Comparison of ENCODE assay signal across 1 cellular context in the genomic region with DNA sequence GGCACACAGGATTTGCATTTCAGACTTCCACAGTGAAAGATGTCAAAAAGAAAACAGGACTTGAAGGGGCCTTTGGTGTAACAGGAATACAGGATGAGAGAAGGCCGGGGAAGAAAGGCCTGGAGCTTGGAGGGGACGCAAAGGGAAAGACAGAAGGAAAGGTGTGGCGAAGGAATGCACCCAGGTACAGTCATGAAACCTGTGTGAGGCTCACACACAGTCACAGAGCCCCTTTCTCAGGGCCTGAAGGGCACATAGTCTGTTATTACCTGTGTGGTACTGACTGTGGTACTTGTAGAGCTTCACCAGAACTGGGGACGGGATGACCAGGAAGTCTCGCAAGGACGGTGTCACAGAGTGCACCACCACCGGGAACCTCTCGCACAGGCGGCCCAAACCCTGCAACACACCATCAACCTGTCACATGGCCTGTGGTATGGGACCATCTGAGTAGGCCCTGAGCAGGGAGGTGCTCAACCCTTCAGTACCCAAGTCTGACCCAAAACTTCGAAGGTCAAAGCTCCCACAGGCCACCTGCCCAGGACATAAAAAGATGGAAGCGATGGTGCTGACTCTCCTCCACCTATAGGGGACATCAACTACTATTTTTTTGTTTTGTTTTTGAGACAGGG.
TF ChIP-seq lines count a peak whose summit lies in the region.

No MANE protein-coding gene starts in this region.

TF ChIP-seq in K562, 482 proteins besides CTCF, POLR2A, EP300 and RAD21 (continues in another document):
- TF ChIP-seq MEF2A (IDR thresholded peaks at IDR 0.05; ENCODE audit: control insufficient read depth, low read depth, low read length): no peak
- TF ChIP-seq FOSL1 (tag; conservative IDR thresholded peaks at IDR 0.05): no peak
- TF ChIP-seq PCBP2 (IDR thresholded peaks at IDR 0.05; ENCODE audit: low read depth, low read length, poor library complexity, severe bottlenecking): no peak
- TF ChIP-seq ZNF511 (CRISPR knock-in tag; IDR thresholded peaks at IDR 0.05): peak; percentile 73; the same call in 1 of the 2 replicates
- TF ChIP-seq, protein P1, sequence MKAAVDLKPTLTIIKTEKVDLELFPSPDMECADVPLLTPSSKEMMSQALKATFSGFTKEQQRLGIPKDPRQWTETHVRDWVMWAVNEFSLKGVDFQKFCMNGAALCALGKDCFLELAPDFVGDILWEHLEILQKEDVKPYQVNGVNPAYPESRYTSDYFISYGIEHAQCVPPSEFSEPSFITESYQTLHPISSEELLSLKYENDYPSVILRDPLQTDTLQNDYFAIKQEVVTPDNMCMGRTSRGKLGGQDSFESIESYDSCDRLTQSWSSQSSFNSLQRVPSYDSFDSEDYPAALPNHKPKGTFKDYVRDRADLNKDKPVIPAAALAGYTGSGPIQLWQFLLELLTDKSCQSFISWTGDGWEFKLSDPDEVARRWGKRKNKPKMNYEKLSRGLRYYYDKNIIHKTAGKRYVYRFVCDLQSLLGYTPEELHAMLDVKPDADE (conservative IDR thresholded peaks at IDR 0.05; ENCODE audit: control insufficient read depth, low read depth, low read length): no peak
- TF ChIP-seq TSC22D4 (tag; IDR thresholded peaks at IDR 0.05): 0 out of 2 replicates have a peak, but pooled peaks have one; percentile 38
- no peak for TF ChIP-seq ZNF165 (CRISPR knock-in tag; IDR thresholded peaks at IDR 0.05; ENCODE audit: borderline replicate concordance)
- no peak for TF ChIP-seq ZNF347 (CRISPR knock-in tag; IDR thresholded peaks at IDR 0.05; ENCODE audit: low read depth)
- TF ChIP-seq SMARCE1 (IDR thresholded peaks at IDR 0.05): no peak
- TF ChIP-seq CREM (IDR thresholded peaks at IDR 0.05; ENCODE audit: low read depth): no peak
- TF ChIP-seq GTF2F1 (IDR thresholded peaks at IDR 0.05; ENCODE audit: low read depth, low read length): no peak
- TF ChIP-seq XRCC4 (IDR thresholded peaks at IDR 0.05; ENCODE audit: extremely low read depth, insufficient read depth, insufficient read length): no peak
- TF ChIP-seq, protein P2, sequence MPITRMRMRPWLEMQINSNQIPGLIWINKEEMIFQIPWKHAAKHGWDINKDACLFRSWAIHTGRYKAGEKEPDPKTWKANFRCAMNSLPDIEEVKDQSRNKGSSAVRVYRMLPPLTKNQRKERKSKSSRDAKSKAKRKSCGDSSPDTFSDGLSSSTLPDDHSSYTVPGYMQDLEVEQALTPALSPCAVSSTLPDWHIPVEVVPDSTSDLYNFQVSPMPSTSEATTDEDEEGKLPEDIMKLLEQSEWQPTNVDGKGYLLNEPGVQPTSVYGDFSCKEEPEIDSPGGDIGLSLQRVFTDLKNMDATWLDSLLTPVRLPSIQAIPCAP (CRISPR knock-in tag; IDR thresholded peaks at IDR 0.05; ENCODE audit: borderline replicate concordance): no peak
- TF ChIP-seq RERE (CRISPR knock-in tag; IDR thresholded peaks at IDR 0.05; ENCODE audit: borderline replicate concordance): no peak
- 0 out of 2 replicates have a peak, but pooled peaks have one; percentile 41 for TF ChIP-seq PURB (CRISPR knock-in tag; IDR thresholded peaks at IDR 0.05; ENCODE audit: low read depth)
- TF ChIP-seq, protein P3, sequence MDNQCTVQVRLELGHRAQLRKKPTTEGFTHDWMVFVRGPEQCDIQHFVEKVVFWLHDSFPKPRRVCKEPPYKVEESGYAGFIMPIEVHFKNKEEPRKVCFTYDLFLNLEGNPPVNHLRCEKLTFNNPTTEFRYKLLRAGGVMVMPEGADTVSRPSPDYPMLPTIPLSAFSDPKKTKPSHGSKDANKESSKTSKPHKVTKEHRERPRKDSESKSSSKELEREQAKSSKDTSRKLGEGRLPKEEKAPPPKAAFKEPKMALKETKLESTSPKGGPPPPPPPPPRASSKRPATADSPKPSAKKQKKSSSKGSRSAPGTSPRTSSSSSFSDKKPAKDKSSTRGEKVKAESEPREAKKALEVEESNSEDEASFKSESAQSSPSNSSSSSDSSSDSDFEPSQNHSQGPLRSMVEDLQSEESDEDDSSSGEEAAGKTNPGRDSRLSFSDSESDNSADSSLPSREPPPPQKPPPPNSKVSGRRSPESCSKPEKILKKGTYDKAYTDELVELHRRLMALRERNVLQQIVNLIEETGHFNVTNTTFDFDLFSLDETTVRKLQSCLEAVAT (IDR thresholded peaks at IDR 0.05): no peak
- TF ChIP-seq, protein P4, sequence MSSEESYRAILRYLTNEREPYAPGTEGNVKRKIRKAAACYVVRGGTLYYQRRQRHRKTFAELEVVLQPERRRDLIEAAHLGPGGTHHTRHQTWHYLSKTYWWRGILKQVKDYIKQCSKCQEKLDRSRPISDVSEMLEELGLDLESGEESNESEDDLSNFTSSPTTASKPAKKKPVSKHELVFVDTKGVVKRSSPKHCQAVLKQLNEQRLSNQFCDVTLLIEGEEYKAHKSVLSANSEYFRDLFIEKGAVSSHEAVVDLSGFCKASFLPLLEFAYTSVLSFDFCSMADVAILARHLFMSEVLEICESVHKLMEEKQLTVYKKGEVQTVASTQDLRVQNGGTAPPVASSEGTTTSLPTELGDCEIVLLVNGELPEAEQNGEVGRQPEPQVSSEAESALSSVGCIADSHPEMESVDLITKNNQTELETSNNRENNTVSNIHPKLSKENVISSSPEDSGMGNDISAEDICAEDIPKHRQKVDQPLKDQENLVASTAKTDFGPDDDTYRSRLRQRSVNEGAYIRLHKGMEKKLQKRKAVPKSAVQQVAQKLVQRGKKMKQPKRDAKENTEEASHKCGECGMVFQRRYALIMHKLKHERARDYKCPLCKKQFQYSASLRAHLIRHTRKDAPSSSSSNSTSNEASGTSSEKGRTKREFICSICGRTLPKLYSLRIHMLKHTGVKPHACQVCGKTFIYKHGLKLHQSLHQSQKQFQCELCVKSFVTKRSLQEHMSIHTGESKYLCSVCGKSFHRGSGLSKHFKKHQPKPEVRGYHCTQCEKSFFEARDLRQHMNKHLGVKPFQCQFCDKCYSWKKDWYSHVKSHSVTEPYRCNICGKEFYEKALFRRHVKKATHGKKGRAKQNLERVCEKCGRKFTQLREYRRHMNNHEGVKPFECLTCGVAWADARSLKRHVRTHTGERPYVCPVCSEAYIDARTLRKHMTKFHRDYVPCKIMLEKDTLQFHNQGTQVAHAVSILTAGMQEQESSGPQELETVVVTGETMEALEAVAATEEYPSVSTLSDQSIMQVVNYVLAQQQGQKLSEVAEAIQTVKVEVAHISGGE (CRISPR knock-in tag; IDR thresholded peaks at IDR 0.05): 0 out of 6 replicates have a peak, but pooled peaks of 1 of the 3 experiments have one; percentile 7
- no peak for TF ChIP-seq ZNF764 (CRISPR knock-in tag; IDR thresholded peaks at IDR 0.05; ENCODE audit: low read depth)
- no peak for TF ChIP-seq ILF3 (IDR thresholded peaks at IDR 0.05; ENCODE audit: borderline replicate concordance)
- no peak for TF ChIP-seq ATF4 (CRISPR knock-in tag; IDR thresholded peaks at IDR 0.05)
- no peak for TF ChIP-seq TFAM (CRISPR knock-in tag; conservative IDR thresholded peaks at IDR 0.05)
- no peak for TF ChIP-seq DMBX1 (CRISPR knock-in tag; IDR thresholded peaks at IDR 0.05; ENCODE audit: borderline replicate concordance)
- TF ChIP-seq NR2C1 (IDR thresholded peaks at IDR 0.05): no peak
- no peak for TF ChIP-seq NR2C1 (tag; IDR thresholded peaks at IDR 0.05)
- TF ChIP-seq ZSCAN32 (CRISPR knock-in tag; IDR thresholded peaks at IDR 0.05): no peak
- TF ChIP-seq SAP30 (IDR thresholded peaks at IDR 0.05; ENCODE audit: borderline replicate concordance, insufficient read depth, low read depth, low read length, poor library complexity, severe bottlenecking): no peak
- no peak for TF ChIP-seq TGIF2 (CRISPR knock-in tag; IDR thresholded peaks at IDR 0.05)
- no peak for TF ChIP-seq JUND (IDR thresholded peaks at IDR 0.05; ENCODE audit: borderline replicate concordance, low read depth, low read length)
- no peak for TF ChIP-seq JUND (tag; IDR thresholded peaks at IDR 0.05; ENCODE audit: borderline replicate concordance, low read depth, low read length)
- TF ChIP-seq ZNF12 (CRISPR knock-in tag; IDR thresholded peaks at IDR 0.05): no peak
- TF ChIP-seq HDAC8 (tag; IDR thresholded peaks at IDR 0.05): 0 out of 2 replicates have a peak, but pooled peaks have one; percentile 59
- no peak for TF ChIP-seq PCBP1 (IDR thresholded peaks at IDR 0.05; ENCODE audit: low read depth, low read length, poor library complexity, severe bottlenecking)
- no peak for TF ChIP-seq SAFB2 (IDR thresholded peaks at IDR 0.05; ENCODE audit: borderline replicate concordance, low read depth, low read length, severe bottlenecking)
